In the genomic region with DNA sequence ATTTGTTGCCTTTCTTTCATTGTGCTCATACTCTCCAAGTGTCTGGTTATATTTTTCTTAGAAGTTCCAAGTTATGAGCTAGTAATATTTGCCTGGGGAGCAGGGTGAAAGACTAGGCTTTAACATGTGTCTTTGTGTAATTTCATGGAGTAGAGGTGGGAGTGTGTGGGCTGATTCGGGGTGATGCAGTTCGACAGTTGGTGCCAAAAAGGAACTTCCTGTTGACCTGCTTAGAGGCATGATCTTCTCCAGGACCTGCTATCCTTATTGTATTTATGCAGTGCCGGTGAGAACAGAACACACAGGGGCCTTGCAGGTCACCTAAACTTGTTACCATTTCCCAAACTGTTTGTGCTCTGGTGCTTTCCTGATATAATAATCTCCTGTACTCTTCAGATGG, we compare ENCODE assay signal across 1 cellular context.
TF ChIP-seq lines count a peak whose summit lies in the region.

No MANE protein-coding gene starts in this region.

TF ChIP-seq in WTC11, 78 proteins besides CTCF, POLR2A, EP300 and RAD21 (continued from another document):
- TF ChIP-seq, protein P1, sequence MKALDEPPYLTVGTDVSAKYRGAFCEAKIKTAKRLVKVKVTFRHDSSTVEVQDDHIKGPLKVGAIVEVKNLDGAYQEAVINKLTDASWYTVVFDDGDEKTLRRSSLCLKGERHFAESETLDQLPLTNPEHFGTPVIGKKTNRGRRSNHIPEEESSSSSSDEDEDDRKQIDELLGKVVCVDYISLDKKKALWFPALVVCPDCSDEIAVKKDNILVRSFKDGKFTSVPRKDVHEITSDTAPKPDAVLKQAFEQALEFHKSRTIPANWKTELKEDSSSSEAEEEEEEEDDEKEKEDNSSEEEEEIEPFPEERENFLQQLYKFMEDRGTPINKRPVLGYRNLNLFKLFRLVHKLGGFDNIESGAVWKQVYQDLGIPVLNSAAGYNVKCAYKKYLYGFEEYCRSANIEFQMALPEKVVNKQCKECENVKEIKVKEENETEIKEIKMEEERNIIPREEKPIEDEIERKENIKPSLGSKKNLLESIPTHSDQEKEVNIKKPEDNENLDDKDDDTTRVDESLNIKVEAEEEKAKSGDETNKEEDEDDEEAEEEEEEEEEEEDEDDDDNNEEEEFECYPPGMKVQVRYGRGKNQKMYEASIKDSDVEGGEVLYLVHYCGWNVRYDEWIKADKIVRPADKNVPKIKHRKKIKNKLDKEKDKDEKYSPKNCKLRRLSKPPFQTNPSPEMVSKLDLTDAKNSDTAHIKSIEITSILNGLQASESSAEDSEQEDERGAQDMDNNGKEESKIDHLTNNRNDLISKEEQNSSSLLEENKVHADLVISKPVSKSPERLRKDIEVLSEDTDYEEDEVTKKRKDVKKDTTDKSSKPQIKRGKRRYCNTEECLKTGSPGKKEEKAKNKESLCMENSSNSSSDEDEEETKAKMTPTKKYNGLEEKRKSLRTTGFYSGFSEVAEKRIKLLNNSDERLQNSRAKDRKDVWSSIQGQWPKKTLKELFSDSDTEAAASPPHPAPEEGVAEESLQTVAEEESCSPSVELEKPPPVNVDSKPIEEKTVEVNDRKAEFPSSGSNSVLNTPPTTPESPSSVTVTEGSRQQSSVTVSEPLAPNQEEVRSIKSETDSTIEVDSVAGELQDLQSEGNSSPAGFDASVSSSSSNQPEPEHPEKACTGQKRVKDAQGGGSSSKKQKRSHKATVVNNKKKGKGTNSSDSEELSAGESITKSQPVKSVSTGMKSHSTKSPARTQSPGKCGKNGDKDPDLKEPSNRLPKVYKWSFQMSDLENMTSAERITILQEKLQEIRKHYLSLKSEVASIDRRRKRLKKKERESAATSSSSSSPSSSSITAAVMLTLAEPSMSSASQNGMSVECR (CRISPR knock-in tag; IDR thresholded peaks at IDR 0.05; ENCODE audit: borderline replicate concordance), result no peak
- TF ChIP-seq, protein P2, sequence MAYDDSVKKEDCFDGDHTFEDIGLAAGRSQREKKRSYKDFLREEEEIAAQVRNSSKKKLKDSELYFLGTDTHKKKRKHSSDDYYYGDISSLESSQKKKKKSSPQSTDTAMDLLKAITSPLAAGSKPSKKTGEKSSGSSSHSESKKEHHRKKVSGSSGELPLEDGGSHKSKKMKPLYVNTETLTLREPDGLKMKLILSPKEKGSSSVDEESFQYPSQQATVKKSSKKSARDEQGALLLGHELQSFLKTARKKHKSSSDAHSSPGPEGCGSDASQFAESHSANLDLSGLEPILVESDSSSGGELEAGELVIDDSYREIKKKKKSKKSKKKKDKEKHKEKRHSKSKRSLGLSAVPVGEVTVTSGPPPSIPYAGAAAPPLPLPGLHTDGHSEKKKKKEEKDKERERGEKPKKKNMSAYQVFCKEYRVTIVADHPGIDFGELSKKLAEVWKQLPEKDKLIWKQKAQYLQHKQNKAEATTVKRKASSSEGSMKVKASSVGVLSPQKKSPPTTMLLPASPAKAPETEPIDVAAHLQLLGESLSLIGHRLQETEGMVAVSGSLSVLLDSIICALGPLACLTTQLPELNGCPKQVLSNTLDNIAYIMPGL (CRISPR knock-in tag; IDR thresholded peaks at IDR 0.05), result no peak
- no peak for TF ChIP-seq GABPB1 (CRISPR knock-in tag; IDR thresholded peaks at IDR 0.05)
- TF ChIP-seq JUN (CRISPR knock-in tag; IDR thresholded peaks at IDR 0.05), result no peak
- TF ChIP-seq, protein P3, sequence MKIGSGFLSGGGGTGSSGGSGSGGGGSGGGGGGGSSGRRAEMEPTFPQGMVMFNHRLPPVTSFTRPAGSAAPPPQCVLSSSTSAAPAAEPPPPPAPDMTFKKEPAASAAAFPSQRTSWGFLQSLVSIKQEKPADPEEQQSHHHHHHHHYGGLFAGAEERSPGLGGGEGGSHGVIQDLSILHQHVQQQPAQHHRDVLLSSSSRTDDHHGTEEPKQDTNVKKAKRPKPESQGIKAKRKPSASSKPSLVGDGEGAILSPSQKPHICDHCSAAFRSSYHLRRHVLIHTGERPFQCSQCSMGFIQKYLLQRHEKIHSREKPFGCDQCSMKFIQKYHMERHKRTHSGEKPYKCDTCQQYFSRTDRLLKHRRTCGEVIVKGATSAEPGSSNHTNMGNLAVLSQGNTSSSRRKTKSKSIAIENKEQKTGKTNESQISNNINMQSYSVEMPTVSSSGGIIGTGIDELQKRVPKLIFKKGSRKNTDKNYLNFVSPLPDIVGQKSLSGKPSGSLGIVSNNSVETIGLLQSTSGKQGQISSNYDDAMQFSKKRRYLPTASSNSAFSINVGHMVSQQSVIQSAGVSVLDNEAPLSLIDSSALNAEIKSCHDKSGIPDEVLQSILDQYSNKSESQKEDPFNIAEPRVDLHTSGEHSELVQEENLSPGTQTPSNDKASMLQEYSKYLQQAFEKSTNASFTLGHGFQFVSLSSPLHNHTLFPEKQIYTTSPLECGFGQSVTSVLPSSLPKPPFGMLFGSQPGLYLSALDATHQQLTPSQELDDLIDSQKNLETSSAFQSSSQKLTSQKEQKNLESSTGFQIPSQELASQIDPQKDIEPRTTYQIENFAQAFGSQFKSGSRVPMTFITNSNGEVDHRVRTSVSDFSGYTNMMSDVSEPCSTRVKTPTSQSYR (CRISPR knock-in tag; IDR thresholded peaks at IDR 0.05), result no peak
- TF ChIP-seq ATF1 (CRISPR knock-in tag; IDR thresholded peaks at IDR 0.05), result no peak
- TF ChIP-seq ZNF121 (CRISPR knock-in tag; IDR thresholded peaks at IDR 0.05), result no peak
